8 cellular contexts compared by ENCODE assay signal in the genomic region with DNA sequence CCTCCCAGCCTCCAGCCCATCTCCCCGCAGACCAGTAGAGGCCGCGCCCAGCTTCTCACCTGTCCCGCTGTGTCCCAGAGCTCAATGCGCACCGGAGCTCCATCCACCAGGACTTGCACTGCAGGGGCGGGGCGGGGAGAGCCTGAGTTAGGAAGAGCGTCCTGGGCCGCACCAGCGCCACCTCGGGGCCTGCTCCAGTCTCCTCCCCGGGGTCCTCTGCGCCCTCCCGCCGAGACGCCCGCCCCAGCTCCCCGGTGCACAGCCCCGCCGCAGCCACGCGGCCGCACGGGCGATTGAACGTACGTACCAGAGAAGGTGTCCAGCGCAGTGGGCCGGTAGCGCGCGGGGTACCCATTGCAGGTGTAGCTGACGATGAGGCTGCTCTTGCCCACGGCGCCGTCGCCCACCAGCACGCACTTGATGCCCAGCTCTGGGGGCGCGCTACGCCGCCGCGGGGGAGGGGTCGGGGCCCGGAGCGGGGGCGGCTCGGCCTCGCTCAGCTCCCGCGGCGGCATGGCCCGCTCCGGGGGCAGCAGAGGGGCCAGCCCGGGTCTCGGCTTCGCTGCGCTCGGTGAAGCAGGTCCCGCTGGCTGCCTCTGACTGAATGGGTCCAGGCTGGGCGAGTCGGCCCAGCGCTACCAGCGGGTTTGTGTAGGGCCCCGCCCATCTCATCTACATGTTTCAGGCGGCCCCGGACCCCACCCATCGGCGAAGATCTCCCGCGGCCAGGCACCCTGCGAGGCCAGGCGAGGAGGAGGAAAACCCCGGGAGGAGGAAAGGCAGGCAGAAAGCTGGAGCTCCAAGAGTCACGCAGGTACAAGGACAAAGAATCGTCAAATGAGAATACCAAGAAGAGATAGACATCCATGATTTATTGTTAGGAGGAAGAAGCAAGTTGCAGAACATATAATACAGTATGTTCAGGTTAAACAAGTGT. TPM values are rescaled to one million over a fixed set of nuclear protein-coding genes. Genes with fewer than 3 reads are reported as not detected.
DNase-seq lines count a peak whose midpoint lies in the region; ATAC-seq and TF ChIP-seq lines count a peak whose summit lies in the region.

A gene with protein sequence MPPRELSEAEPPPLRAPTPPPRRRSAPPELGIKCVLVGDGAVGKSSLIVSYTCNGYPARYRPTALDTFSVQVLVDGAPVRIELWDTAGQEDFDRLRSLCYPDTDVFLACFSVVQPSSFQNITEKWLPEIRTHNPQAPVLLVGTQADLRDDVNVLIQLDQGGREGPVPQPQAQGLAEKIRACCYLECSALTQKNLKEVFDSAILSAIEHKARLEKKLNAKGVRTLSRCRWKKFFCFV (minus strand): TSS at position 610 of the 937 bp plus-strand sequence. CDS start 95 bp downstream, at position 515.

- peak; percentile 59 for ATAC-seq in GM19438 (IDR thresholded peaks at IDR 0.05; ENCODE audit: low read depth, unreplicated experiment)
- ATAC-seq in Panc1, result peak; percentile 94
- peak; percentile 83 for ATAC-seq in Right ventricle myocardium superior (ENCODE audit: poor library complexity)
- peak; percentile 58 to 88 (median 83) for ATAC-seq in psoas muscle

- DNase-seq in CD8-positive, alpha-beta memory T cell, result peak; percentile 31 to 61 (median 41)
- peak; percentile 81 for DNase-seq in HuH-7 (ENCODE audit: low spot score)
- no peak for DNase-seq in Panc1 (ENCODE audit: low read depth, low spot score)
- peak; percentile 86 for DNase-seq in activated effector memory CD4-positive, alpha-beta T cell treated with anti-CD3 and anti-CD28 coated beads, Interleukin-2, amount 50 U/mL, for 16 hours
- peak; percentile 68 for DNase-seq in Right ventricle myocardium superior
- DNase-seq in psoas muscle, result peak; percentile 44 to 66
- DNase-seq in AG08395 (ENCODE audit: low spot score), result no peak

- H3K27me3 Mint-ChIP-seq in CD8-positive, alpha-beta memory T cell, result peaks cover 8 to 9% of the 10 kb centered on the region in 2 donors

- intact Hi-C loops in Panc1 (cut with micrococcal nuclease; ENCODE audit: unreplicated experiment), result no loop called here
- intact Hi-C loops in Right ventricle myocardium superior (cut with DNase I), result no loop called here
- intact Hi-C loops in psoas muscle (cut with DNase I), result no loop called here

- H3K4me3 ChIP-seq in CD8-positive, alpha-beta memory T cell (ENCODE audit: low read length), result peak within 1 kb of the TSS; percentile 65
- peak within 1 kb of the TSS; percentile 51 to 59 for H3K4me3 ChIP-seq in Panc1 (ENCODE audit: low read depth in 2 of 2, low read length in 2 of 2)
- H3K4me3 ChIP-seq in psoas muscle, result peak within 1 kb of the TSS; percentile 70

- H3K4me1 Mint-ChIP-seq in CD8-positive, alpha-beta memory T cell, result peaks cover 5 to 8% (median 7%) of the 10 kb centered on the region in 3 donors

- in situ Hi-C loops in Panc1 (cut with HindIII; ENCODE audit: low pct_unique_long_range_greater_than_20kb, low sequenced_read_pairs), result no loop called here

- no peaks in the 10 kb centered on the region for H3K9me3 Mint-ChIP-seq in CD8-positive, alpha-beta memory T cell

- CTCF ChIA-PET in CD8-positive, alpha-beta memory T cell (lab: Charles Lee), result interaction anchor here (0.6 to 5.7 kb wide), 5 partner anchors 15 to 732 kb away, joined by 3 to 29 read pairs (median 4); partner anchors contain the start of genes SPINT1 and VPS18
- CTCF ChIA-PET in Panc1 (lab: Charles Lee), result interaction anchor here (0.6 to 6.6 kb wide), 7 partner anchors 10 to 411 kb away, joined by 3 to 70 read pairs (median 7); partner anchors contain the start of gene VPS18

- H3K27ac ChIP-seq in CD8-positive, alpha-beta memory T cell (ENCODE audit: low read depth, low read length), result no peak within 1 kb of the TSS
- no peak within 1 kb of the TSS for H3K27ac ChIP-seq in Panc1 (ENCODE audit: low read length)
- H3K27ac ChIP-seq in psoas muscle, result no peak within 1 kb of the TSS

- H3K27me3 ChIP-seq in CD8-positive, alpha-beta memory T cell (ENCODE audit: insufficient read depth, low read length, poor library complexity, severe bottlenecking), result peaks cover 5% of the 10 kb centered on the region
- H3K27me3 ChIP-seq in Panc1 (ENCODE audit: control insufficient read depth, insufficient read depth, low read length) (no peaks in the 10 kb centered on the region), psoas muscle (ENCODE audit: insufficient read depth in 3 of 3, low read length in 2 of 3) (peaks cover 0 to 16% (median 6%) of the 10 kb centered on the region in 3 donors)

- peak within 1 kb of the TSS in 1 of 8 donors; percentile 37 for H3K27ac Mint-ChIP-seq in CD8-positive, alpha-beta memory T cell

- TF ChIP-seq CTCF in Panc1 (IDR thresholded peaks at IDR 0.05), result no peak; the same call in 1 of the 2 replicates
- peak; percentile 22 for TF ChIP-seq CTCF in psoas muscle (IDR thresholded peaks at IDR 0.05)

- no peaks in the 10 kb centered on the region for H3K9me3 ChIP-seq in CD8-positive, alpha-beta memory T cell (ENCODE audit: low read length)
- H3K9me3 ChIP-seq in Panc1 (ENCODE audit: control insufficient read depth, insufficient read depth, low read depth, low read length) (no peaks in the 10 kb centered on the region), psoas muscle (no peaks in the 10 kb centered on the region)

- H3K36me3 ChIP-seq in CD8-positive, alpha-beta memory T cell (ENCODE audit: insufficient read depth, low read length), result no peaks in the 10 kb centered on the region
- H3K36me3 ChIP-seq in Panc1 (ENCODE audit: control insufficient read depth, insufficient read depth, low read length), result no peaks in the 10 kb centered on the region
- no peaks in the 10 kb centered on the region for H3K36me3 ChIP-seq in psoas muscle (ENCODE audit: insufficient read depth in 1 of 2, low read depth in 1 of 2)

- POLR2A ChIA-PET in CD8-positive, alpha-beta memory T cell (lab: Charles Lee), result interaction anchor here (0.5 to 1.0 kb wide), 2 partner anchors 20 to 234 kb away, joined by 4 to 5 read pairs; no protein-coding TSS in a partner anchor
- POLR2A ChIA-PET in Panc1 (lab: Charles Lee), result no interaction called here

- BruUV-seq in Panc1 (replicated peaks; lab: Mats Ljungman, UMichigan), result no TSS peak

- H3K4me3 Mint-ChIP-seq in CD8-positive, alpha-beta memory T cell, result peak within 1 kb of the TSS; percentile 83 to 96 (median 84)

- 1 to 2% (median 1%) methylated on average over 64 to 78 of the region's 78 CpGs for WGBS in psoas muscle, 3 donors

- H3K36me3 Mint-ChIP-seq in CD8-positive, alpha-beta memory T cell, result no peaks in the 10 kb centered on the region

- H3K4me1 ChIP-seq in CD8-positive, alpha-beta memory T cell (ENCODE audit: insufficient read depth, low read length), result peaks cover 3% of the 10 kb centered on the region
- H3K4me1 ChIP-seq in Panc1 (ENCODE audit: control insufficient read depth, insufficient read depth, low read length) (peaks cover 4% of the 10 kb centered on the region; the same call in 1 of the 2 replicates), psoas muscle (peaks cover 4% of the 10 kb centered on the region)

RNA-seq across cellular contexts. Expression of the gene that starts here (rescaled TPM):
- under 1 TPM; 0.24 to 0.40 TPM for total RNA-seq in CD8-positive, alpha-beta memory T cell
- polyA plus RNA-seq in CD8-positive, alpha-beta memory T cell, result not detected
- total RNA-seq in Panc1 (2021; ENCODE audit: unreplicated experiment) (4.2 TPM), Right ventricle myocardium superior (not detected), psoas muscle (not detected)
- 4.1 TPM for polyA plus RNA-seq in Panc1 (2012; ENCODE audit: insufficient read length)
- under 1 TPM in 2 of 3 donors, not detected in 1; 0.10 to 0.23 TPM for polyA plus RNA-seq in psoas muscle

Comparison
In these comparisons a context has a peak if more than half of its experiments do, and no peak if none do; other contexts are left out.
1. Peak in DNase-seq and H3K4me3 ChIP-seq in CD8-positive, alpha-beta memory T cell; RNA of the gene not detected or under 1 TPM.
2. Peak in DNase-seq and ATAC-seq in Right ventricle myocardium superior; RNA of the gene not detected or under 1 TPM.
3. Peak in DNase-seq, ATAC-seq and H3K4me3 ChIP-seq in psoas muscle; RNA of the gene not detected or under 1 TPM.
4. DNase-seq: peak in HuH-7 (single experiment) and activated effector memory CD4-positive, alpha-beta T cell treated with anti-CD3 and anti-CD28 coated beads, Interleukin-2, amount 50 U/mL, for 16 hours (single experiment); none in Panc1 (single experiment) and AG08395 (single experiment).
5. Peak in every context shown above with its lines, with median percentiles within 50 percentile points of each other: H3K4me3 ChIP-seq and ATAC-seq.